Comparison of ENCODE assay signal across 8 cellular contexts in the genomic region with DNA sequence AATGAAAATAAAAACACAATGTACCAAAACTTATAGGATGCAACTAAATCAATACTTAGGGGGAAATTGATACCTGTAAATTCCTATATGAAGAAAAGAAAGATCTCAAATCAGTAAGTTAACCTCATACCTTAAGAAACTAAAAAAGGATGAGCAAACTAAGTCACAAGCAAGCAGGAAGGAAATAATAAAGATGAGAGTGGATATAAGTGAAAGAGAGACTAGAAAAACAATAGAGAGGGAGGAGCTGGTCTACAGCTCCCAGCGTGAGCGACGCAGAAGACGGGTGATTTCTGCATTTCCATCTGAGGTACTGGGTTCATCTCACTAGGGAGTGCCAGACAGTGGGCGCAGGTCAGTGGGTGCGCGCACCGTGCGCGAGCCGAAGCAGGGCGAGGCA.
A peak's percentile ranks its signal among the peaks of the same experiment; 100 is the strongest.
DNase-seq lines count a peak whose midpoint lies in the region; ATAC-seq, FAIRE-seq and TF ChIP-seq lines count a peak whose summit lies in the region.
"Not testable (repeated sequence)": the region's sequence is repeated elsewhere in the genome, so short reads cannot be mapped to it uniquely, and the experiment has no call there.

No MANE protein-coding gene starts in this region.

- not testable (repeated sequence) for H4K5ac ChIP-seq in H9 (ENCODE audit: insufficient read length, low read depth, low read length)

- H2BK15ac ChIP-seq in H9 (ENCODE audit: low read depth, low read length), result not testable (repeated sequence)

- not testable (repeated sequence) for H3K9me3 Mint-ChIP-seq in H9; activated T-cell treated with anti-CD3 and anti-CD28 coated beads, Interleukin-2, amount 50 U/mL, for 4 hours; type B pancreatic cell

- H3K9me3 ChIP-seq in H9 (ENCODE audit: control insufficient read depth, low read depth, low read length); effector memory CD4-positive, alpha-beta T cell (ENCODE audit: control insufficient read depth, low read length); HepG2 (ENCODE audit: low read length): not testable (repeated sequence)

- in situ Hi-C loops in HepG2 (cut with HindIII; ENCODE audit: extremely low pct_ligation_motif_present, low pct_unique_long_range_greater_than_20kb), result not testable (repeated sequence)

- not testable (repeated sequence) for H3K36me3 Mint-ChIP-seq in H9 (ENCODE audit: insufficient read depth in 1 of 3, low read depth in 3 of 3); activated T-cell treated with anti-CD3 and anti-CD28 coated beads, Interleukin-2, amount 50 U/mL, for 4 hours (ENCODE audit: insufficient read depth); type B pancreatic cell

- not testable (repeated sequence) for H4K20me1 ChIP-seq in H9 (ENCODE audit: control insufficient read depth, insufficient read depth, insufficient read length); HepG2 (ENCODE audit: insufficient read depth, low read length)

- not testable (repeated sequence) for H3K23ac ChIP-seq in H9 (ENCODE audit: insufficient read length, low read depth, low read length)

- ATAC-seq in GM18867 (IDR thresholded peaks at IDR 0.05; ENCODE audit: unreplicated experiment) (peak; percentile 84), HG03354 (IDR thresholded peaks at IDR 0.05; ENCODE audit: poor library complexity, severe bottlenecking, unreplicated experiment) (peak; percentile 81)
- ATAC-seq in activated T-cell treated with anti-CD3 and anti-CD28 coated beads, Interleukin-2, amount 50 U/mL, for 4 hours; HepG2: not testable (repeated sequence)

- not testable (repeated sequence) for H3K27me3 Mint-ChIP-seq in H9 (ENCODE audit: low read depth); activated T-cell treated with anti-CD3 and anti-CD28 coated beads, Interleukin-2, amount 50 U/mL, for 4 hours (ENCODE audit: low read depth); type B pancreatic cell

- not testable (repeated sequence) for H2BK20ac ChIP-seq in H9 (ENCODE audit: low read depth, low read length, poor library complexity, severe bottlenecking)

- peak overlapping the region; percentile 18 for H3K4me3 ChIP-seq in effector memory CD4-positive, alpha-beta T cell (ENCODE audit: insufficient read depth, low read depth, low read length, poor library complexity, severe bottlenecking)
- peak overlapping the region in 2 of 3 experiments; percentile 19 to 23; a peak in 2 of 6 replicates for H3K4me3 ChIP-seq in HepG2 (replicated peaks in 1 of 3; ENCODE audit: insufficient read depth in 1 of 3, low read depth in 2 of 3, low read length in 3 of 3)

- H3T11ph ChIP-seq in H9 (ENCODE audit: low read length), result not testable (repeated sequence)

- not testable (repeated sequence) for TF ChIP-seq CTCF in H9 (conservative IDR thresholded peaks at IDR 0.05); HepG2 (CRISPR knock-in tag; IDR thresholded peaks at IDR 0.05); type B pancreatic cell (conservative IDR thresholded peaks at IDR 0.05)

- H3K4me1 Mint-ChIP-seq in H9; activated T-cell treated with anti-CD3 and anti-CD28 coated beads, Interleukin-2, amount 50 U/mL, for 4 hours (ENCODE audit: low read depth); type B pancreatic cell (ENCODE audit: unreplicated experiment): not testable (repeated sequence)

- BruUV-seq in HepG2 (replicated peaks; lab: Mats Ljungman, UMichigan), result not testable (repeated sequence)

- not testable (repeated sequence) for H3K18ac ChIP-seq in H9 (ENCODE audit: insufficient read length, low read depth, low read length)

- not testable (repeated sequence) for H3K4ac ChIP-seq in H9 (ENCODE audit: low read depth, low read length)

- not testable (repeated sequence) for TF ChIP-seq RAD21 in HepG2 (CRISPR knock-in tag; IDR thresholded peaks at IDR 0.05)

- H3K79me2 ChIP-seq in H9 (ENCODE audit: insufficient read depth, low read length); HepG2 (ENCODE audit: insufficient read depth, low read length): not testable (repeated sequence)

- not testable (repeated sequence) for H3K27me3 ChIP-seq in H9 (ENCODE audit: insufficient read depth, low read length); effector memory CD4-positive, alpha-beta T cell (replicated peaks; ENCODE audit: control insufficient read depth, insufficient read depth, low read length, poor library complexity, severe bottlenecking); HepG2 (ENCODE audit: control insufficient read depth in 1 of 2, insufficient read depth in 2 of 2, low read length in 2 of 2)

- DNase-seq in H9; activated T-cell treated with anti-CD3 and anti-CD28 coated beads, Interleukin-2, amount 50 U/mL, for 4 hours; effector memory CD4-positive, alpha-beta T cell; HepG2 (ENCODE audit: low spot score); type B pancreatic cell (ENCODE audit: extremely low spot score, unreplicated experiment): not testable (repeated sequence)
- DNase-seq in NCI-H510A treated with DMSO at 0.1 percent for 48 hours (lab: John Stamatoyannopoulos, UW), result peak; percentile 12

- not testable (repeated sequence) for H3K4me2 ChIP-seq in H9 (ENCODE audit: insufficient read depth, insufficient read length, low read length)
- H3K4me2 ChIP-seq in HepG2 (ENCODE audit: low read depth, low read length), result peak overlapping the region; percentile 63

- not testable (repeated sequence) for H4K91ac ChIP-seq in H9 (ENCODE audit: insufficient read length, low read depth, low read length)

- CTCF ChIA-PET in HepG2 (lab: Yijun Ruan, JAX; ENCODE audit: low intra/inter-chr PET ratio, low total read pairs), result not testable (repeated sequence)

- H3K56ac ChIP-seq in H9 (ENCODE audit: insufficient read length, low read depth, low read length), result not testable (repeated sequence)

- not testable (repeated sequence) for H2AK5ac ChIP-seq in H9 (ENCODE audit: insufficient read length, low read length)

- not testable (repeated sequence) for H3K23me2 ChIP-seq in H9 (ENCODE audit: insufficient read length, low read depth, low read length, poor library complexity, severe bottlenecking)

- H4K8ac ChIP-seq in H9 (replicated peaks; ENCODE audit: insufficient read length, low read depth, low read length), result not testable (repeated sequence)

- not testable (repeated sequence) for H2BK12ac ChIP-seq in H9 (ENCODE audit: insufficient read length, low read depth, low read length)

- H3K14ac ChIP-seq in H9 (ENCODE audit: insufficient read depth, low read length), result not testable (repeated sequence)

- H3K4me3 Mint-ChIP-seq in H9 (peak overlapping the region; percentile 82), type B pancreatic cell (peak overlapping the region; percentile 85)
- peak overlapping the region; percentile 80 for H3K4me3 Mint-ChIP-seq in activated T-cell treated with anti-CD3 and anti-CD28 coated beads, Interleukin-2, amount 50 U/mL, for 4 hours

- not testable (repeated sequence) for H2AFZ ChIP-seq in H9 (ENCODE audit: low read length); HepG2 (ENCODE audit: low read length)

- not testable (repeated sequence) for TF ChIP-seq EP300 in HepG2 (IDR thresholded peaks at IDR 0.05; ENCODE audit: low read depth in 2 of 2, low read length in 2 of 2); HepG2 (CRISPR knock-in tag; IDR thresholded peaks at IDR 0.05; ENCODE audit: borderline replicate concordance)

- H3K27ac Mint-ChIP-seq in H9 (peak overlapping the region in 1 of 3 experiments; percentile 57; a peak in 3 of 7 replicates), type B pancreatic cell (peak overlapping the region; percentile 62)

- FAIRE-seq in HepG2 (lab: Jason Lieb, UNC), result not testable (repeated sequence)

- not testable (repeated sequence) for H2BK5ac ChIP-seq in H9 (ENCODE audit: insufficient read length, low read length)

- not testable (repeated sequence) for H3K79me1 ChIP-seq in H9 (ENCODE audit: insufficient read depth, low read depth, low read length, poor library complexity, severe bottlenecking)

- not testable (repeated sequence) for H3K27ac ChIP-seq in H9 (ENCODE audit: insufficient read length, low read depth, low read length); effector memory CD4-positive, alpha-beta T cell (ENCODE audit: insufficient read depth, low read length, poor library complexity, severe bottlenecking); HepG2 (ENCODE audit: extremely low read length, insufficient read depth, low read length)

- POLR2A ChIA-PET in HepG2 (lab: Yijun Ruan, JAX), result not testable (repeated sequence)

- WGBS in H9 (ENCODE audit: extremely low coverage, insufficient read length, low lambda C conversion rate), result no CpG with 5 or more reads among the region's 12 CpGs
- whole genome bisulfite sequencing in HepG2 (ENCODE audit: low lambda C conversion rate), result 0% methylated on average over 4 of the region's 12 CpGs

- intact Hi-C loops in HepG2 (cut with micrococcal nuclease; ENCODE audit: unreplicated experiment), result not testable (repeated sequence)

- H3K4me1 ChIP-seq in H9 (ENCODE audit: insufficient read depth, low read length); effector memory CD4-positive, alpha-beta T cell (ENCODE audit: control insufficient read depth, insufficient read depth, low read length, poor library complexity, severe bottlenecking); HepG2 (ENCODE audit: insufficient read depth, low read length): not testable (repeated sequence)

- TF ChIP-seq POLR2A in HepG2 (IDR thresholded peaks at IDR 0.05; ENCODE audit: insufficient read depth in 1 of 2, low read depth in 2 of 2, low read length in 2 of 2), result not testable (repeated sequence)

- H3K9ac ChIP-seq in H9 (ENCODE audit: extremely low read depth, insufficient read length, low read length); HepG2 (ENCODE audit: insufficient read depth, low read depth, low read length): not testable (repeated sequence)

- H3K36me3 ChIP-seq in effector memory CD4-positive, alpha-beta T cell (ENCODE audit: control insufficient read depth, insufficient read depth, low read length); HepG2 (replicated peaks in 1 of 2; ENCODE audit: control insufficient read depth in 1 of 2, insufficient read depth in 2 of 2, low read length in 2 of 2): not testable (repeated sequence)

- not testable (repeated sequence) for H2BK120ac ChIP-seq in H9 (ENCODE audit: low read depth, low read length, poor library complexity, severe bottlenecking)
